ENCODE assay signal across 9 cellular contexts in the genomic region with DNA sequence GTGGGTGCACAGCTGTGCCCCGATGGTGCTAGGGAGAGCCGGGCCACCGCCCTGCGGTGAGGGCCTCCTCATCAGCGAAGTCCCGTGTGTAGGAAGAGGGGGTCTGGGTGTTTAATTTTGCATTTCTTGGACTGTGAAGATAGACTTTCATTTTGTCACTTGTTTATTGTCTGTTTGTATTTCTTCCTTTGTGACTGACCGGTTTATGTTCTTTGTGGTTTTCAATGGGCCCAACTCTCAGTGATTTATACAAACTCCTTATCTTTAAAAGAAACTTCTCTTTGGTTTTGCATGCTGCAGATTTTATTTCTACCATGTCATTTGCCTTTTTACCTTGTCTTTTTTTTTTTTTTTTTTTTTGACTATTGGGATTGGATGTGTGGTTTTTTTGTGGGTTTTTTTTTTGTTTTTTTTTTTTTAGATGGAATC.
A peak's percentile ranks its signal among the peaks of the same experiment; 100 is the strongest.
DNase-seq lines count a peak whose midpoint lies in the region; ATAC-seq and TF ChIP-seq lines count a peak whose summit lies in the region.
"Had no signal": no experiment of that assay in that cellular context is flagged by ENCODE, and none has a peak within 500 bp of the region (broad histone marks: within the 10 kb centered on the region; RNA-seq: fewer than 3 reads in every experiment).

No MANE protein-coding gene starts in this region.

- TF ChIP-seq CTCF in coronary artery (IDR thresholded peaks at IDR 0.05) (no peak), mucosa of descending colon (IDR thresholded peaks at IDR 0.05) (no peak), type B pancreatic cell (conservative IDR thresholded peaks at IDR 0.05) (no peak)

- CTCF ChIA-PET in activated CD8-positive, alpha-beta T cell treated with anti-CD3 and anti-CD28 coated beads, Interleukin-2, amount 10 ng/mL, durations not matched to agents 7 days and 5 days (lab: Charles Lee), result no interaction called here

- H3K4me3 ChIP-seq in coronary artery (no peak overlapping the region), mucosa of descending colon (no peak overlapping the region)
- H3K4me3 ChIP-seq: SJCRH30 had no signal

- no peak for ATAC-seq in mucosa of descending colon
- no peak for ATAC-seq in activated CD8-positive, alpha-beta T cell treated with anti-CD3 and anti-CD28 coated beads, Interleukin-2, amount 10 ng/mL, durations not matched to agents 7 days and 5 days

- H3K4me1 ChIP-seq in mucosa of descending colon (ENCODE audit: low read depth), result peaks cover 8% of the 10 kb centered on the region

- peak overlapping the region in 3 of 4 donors; percentile 28 to 54 (median 53) for H3K4me3 Mint-ChIP-seq in IgD-negative memory B cell
- H3K4me3 Mint-ChIP-seq in type B pancreatic cell, result peak overlapping the region; percentile 53
- no peak overlapping the region for H3K4me3 Mint-ChIP-seq in activated CD8-positive, alpha-beta T cell treated with anti-CD3 and anti-CD28 coated beads, Interleukin-2, amount 10 ng/mL, durations not matched to agents 7 days and 5 days

- no peaks in the 10 kb centered on the region for H3K36me3 Mint-ChIP-seq in IgD-negative memory B cell
- peaks cover 8% of the 10 kb centered on the region for H3K36me3 Mint-ChIP-seq in type B pancreatic cell
- no peaks in the 10 kb centered on the region for H3K36me3 Mint-ChIP-seq in activated CD8-positive, alpha-beta T cell treated with anti-CD3 and anti-CD28 coated beads, Interleukin-2, amount 10 ng/mL, durations not matched to agents 7 days and 5 days (ENCODE audit: low read depth)

- H3K9me3 Mint-ChIP-seq in IgD-negative memory B cell (no peaks in the 10 kb centered on the region), type B pancreatic cell (no peaks in the 10 kb centered on the region)
- H3K9me3 Mint-ChIP-seq in activated CD8-positive, alpha-beta T cell treated with anti-CD3 and anti-CD28 coated beads, Interleukin-2, amount 10 ng/mL, durations not matched to agents 7 days and 5 days (ENCODE audit: insufficient read depth), result no peaks in the 10 kb centered on the region

- H3K9me3 ChIP-seq in mucosa of descending colon, result no peaks in the 10 kb centered on the region
- H3K9me3 ChIP-seq: SJCRH30 had no signal

- no peak for DNase-seq in coronary artery (ENCODE audit: low spot score)
- peak in 2 of 3 donors; percentile 18 to 53 for DNase-seq in mucosa of descending colon
- DNase-seq in type B pancreatic cell (ENCODE audit: extremely low spot score, unreplicated experiment), result no peak
- DNase-seq in NCI-H524 (lab: John Stamatoyannopoulos, UW), result no peak
- no peak for DNase-seq in OCI-M1 (lab: John Stamatoyannopoulos, UW)
- no peak for DNase-seq in activated CD8-positive, alpha-beta T cell treated with anti-CD3 and anti-CD28 coated beads, Interleukin-2, amount 10 ng/mL, durations not matched to agents 7 days and 5 days
- DNase-seq: NCI-H1930, SJCRH30 had no signal

- no peaks in the 10 kb centered on the region for H3K36me3 ChIP-seq in mucosa of descending colon (ENCODE audit: low read depth)
- H3K36me3 ChIP-seq: SJCRH30 had no signal

- POLR2A ChIA-PET in activated CD8-positive, alpha-beta T cell treated with anti-CD3 and anti-CD28 coated beads, Interleukin-2, amount 10 ng/mL, durations not matched to agents 7 days and 5 days (lab: Charles Lee), result no interaction called here

- H3K4me1 Mint-ChIP-seq in IgD-negative memory B cell (peaks cover 9 to 10% (median 10%) of the 10 kb centered on the region in 3 donors), type B pancreatic cell (ENCODE audit: unreplicated experiment) (peaks cover 23% of the 10 kb centered on the region)
- peaks cover 9% of the 10 kb centered on the region for H3K4me1 Mint-ChIP-seq in activated CD8-positive, alpha-beta T cell treated with anti-CD3 and anti-CD28 coated beads, Interleukin-2, amount 10 ng/mL, durations not matched to agents 7 days and 5 days (ENCODE audit: low read depth)

- H3K27ac ChIP-seq in coronary artery, result peak overlapping the region; percentile 81 to 99
- H3K27ac ChIP-seq: SJCRH30 had no signal

- peak overlapping the region in 2 of 3 donors; percentile 69 to 74 for H3K27ac Mint-ChIP-seq in IgD-negative memory B cell
- peak overlapping the region; percentile 60 for H3K27ac Mint-ChIP-seq in type B pancreatic cell
- H3K27ac Mint-ChIP-seq in activated CD8-positive, alpha-beta T cell treated with anti-CD3 and anti-CD28 coated beads, Interleukin-2, amount 10 ng/mL, durations not matched to agents 7 days and 5 days, result no peak overlapping the region

- intact Hi-C loops in mucosa of descending colon (cut with DNase I, micrococcal nuclease), result no loop called here

- H3K27me3 Mint-ChIP-seq in IgD-negative memory B cell (peaks cover 15% of the 10 kb centered on the region), type B pancreatic cell (no peaks in the 10 kb centered on the region)
- H3K27me3 Mint-ChIP-seq in activated CD8-positive, alpha-beta T cell treated with anti-CD3 and anti-CD28 coated beads, Interleukin-2, amount 10 ng/mL, durations not matched to agents 7 days and 5 days (ENCODE audit: low read depth), result no peaks in the 10 kb centered on the region

Comparison
In these comparisons a context has a peak if more than half of its experiments do, and no peak if none do; other contexts are left out.
1. DNase-seq: peak in mucosa of descending colon (2 of 3); none in coronary artery (single experiment), type B pancreatic cell (single experiment), NCI-H524 (0 of 2), OCI-M1 (single experiment) and activated CD8-positive, alpha-beta T cell treated with anti-CD3 and anti-CD28 coated beads, Interleukin-2, amount 10 ng/mL, durations not matched to agents 7 days and 5 days (single experiment).